20 cellular contexts compared by ENCODE assay signal in genomic region chr1:40973912-40974311, GRCh38.
"Had no signal": no experiment of that assay in that cellular context is flagged by ENCODE, and none has a peak within 500 bp of the region (broad histone marks: within the 10 kb centered on the region; RNA-seq: fewer than 3 reads in every experiment).

No MANE protein-coding gene starts in this region.

- H3K4me3 ChIP-seq: coronary artery, left lung, right atrium auricular region, skin epidermis had no signal

- H3K4me3 Mint-ChIP-seq: central memory CD8-positive, alpha-beta T cell; memory B cell; nephron; stimulated activated naive CD8-positive, alpha-beta T cell treated with anti-CD3 and anti-CD28 coated beads, Interleukin-15, amount 100 ng/mL, for 72 hours; T-helper 2 cell treated with Interferon-gamma antibody and Interleukin-4, amounts not matched to agents 5 μg/mL and 100 μg/mL, for 36 hours had no signal

- ATAC-seq: activated CD4-positive, CD25-positive, alpha-beta regulatory T cell treated with anti-CD3 and anti-CD28 coated beads, Interleukin-2, amount 50 U/mL, for 24 hours; left lung; stimulated activated naive CD8-positive, alpha-beta T cell treated with anti-CD3 and anti-CD28 coated beads, Interleukin-15, amount 100 ng/mL, for 72 hours had no signal

- H3K27ac Mint-ChIP-seq: memory B cell; nephron; progenitor cell of endocrine pancreas; T-helper 2 cell treated with Interferon-gamma antibody and Interleukin-4, amounts not matched to agents 5 μg/mL and 100 μg/mL, for 36 hours had no signal

- H3K27me3 Mint-ChIP-seq: memory B cell; stimulated activated naive CD8-positive, alpha-beta T cell treated with anti-CD3 and anti-CD28 coated beads, Interleukin-15, amount 100 ng/mL, for 72 hours had no signal

- H3K27ac ChIP-seq: brain microvascular endothelial cell, coronary artery, left lung, right atrium auricular region, skin epidermis had no signal

- H3K4me1 Mint-ChIP-seq: central memory CD8-positive, alpha-beta T cell had no signal

- H3K36me3 Mint-ChIP-seq: memory B cell had no signal

- DNase-seq: activated naive CD4-positive, alpha-beta T cell treated with Interleukin-2 at 50 U/mL for 16 hours; anterior cingulate cortex; brain microvascular endothelial cell; effector CD4-positive, alpha-beta T cell; foreskin fibroblast; hypothalamus; kidney; left lung; stimulated activated CD4-positive, alpha-beta T cell treated with anti-CD3 and anti-CD28 coated beads, Interleukin-15, amount 100 ng/mL, for 24 hours; stimulated activated CD4-positive, alpha-beta T cell treated with anti-CD3 and anti-CD28 coated beads, Interleukin-4, amount 100 ng/mL, for 24 hours; stimulated activated naive CD8-positive, alpha-beta T cell treated with anti-CD3 and anti-CD28 coated beads, Interleukin-15, amount 100 ng/mL, for 72 hours had no signal

- H3K9me3 Mint-ChIP-seq: central memory CD8-positive, alpha-beta T cell; memory B cell; nephron; stimulated activated naive CD8-positive, alpha-beta T cell treated with anti-CD3 and anti-CD28 coated beads, Interleukin-15, amount 100 ng/mL, for 72 hours; T-helper 2 cell treated with Interferon-gamma antibody and Interleukin-4, amounts not matched to agents 5 μg/mL and 100 μg/mL, for 36 hours had no signal

- H3K27me3 ChIP-seq: brain microvascular endothelial cell, left lung, right atrium auricular region had no signal

- H3K9me3 ChIP-seq: left lung, right atrium auricular region had no signal

- H3K36me3 ChIP-seq: brain microvascular endothelial cell, left lung, right atrium auricular region had no signal
